Comparison of ENCODE assay signal across 23 cellular contexts in genomic region chr11:94402355-94402754, GRCh38. TPM values are rescaled to one million over a fixed set of nuclear protein-coding genes. Genes with fewer than 3 reads are reported as not detected.
"Had no signal": no experiment of that assay in that cellular context is flagged by ENCODE, and none has a peak within 500 bp of the region (broad histone marks: within the 10 kb centered on the region; RNA-seq: fewer than 3 reads in every experiment).

No MANE protein-coding gene starts in this region.

- H3K27ac ChIP-seq: breast epithelium, heart left ventricle, prostate gland, transverse colon had no signal

- H3K27ac Mint-ChIP-seq: activated naive CD8-positive, alpha-beta T cell treated with anti-CD3 and anti-CD28 coated beads, Interleukin-2, amount 10 ng/mL, durations not matched to agents 7 days and 5 days; dendritic cell treated with granulocyte-macrophage colony-stimulating factor and Interleukin-4, amounts not matched to agents 40 ng/mL and 50 ng/mL, for 4 days; effector memory CD8-positive, alpha-beta T cell; naive thymus-derived CD4-positive, alpha-beta T cell had no signal

- ATAC-seq: activated CD4-positive, CD25-positive, alpha-beta regulatory T cell treated with anti-CD3 and anti-CD28 coated beads, Interleukin-2, amount 50 U/mL, for 24 hours; effector memory CD8-positive, alpha-beta T cell; heart left ventricle; mucosa of descending colon; naive thymus-derived CD4-positive, alpha-beta T cell; right cardiac atrium had no signal

- H3K4me3 Mint-ChIP-seq: activated naive CD8-positive, alpha-beta T cell treated with anti-CD3 and anti-CD28 coated beads, Interleukin-2, amount 10 ng/mL, durations not matched to agents 7 days and 5 days; dendritic cell treated with granulocyte-macrophage colony-stimulating factor and Interleukin-4, amounts not matched to agents 40 ng/mL and 50 ng/mL, for 4 days; effector memory CD8-positive, alpha-beta T cell had no signal

- H3K36me3 ChIP-seq: breast epithelium, heart left ventricle, prostate gland, transverse colon had no signal

- DNase-seq: activated CD4-positive, alpha-beta T cell treated with anti-CD3 and anti-CD28 coated beads, Interleukin-2, amount 50 U/mL, for 1 hour; activated CD8-positive, alpha-beta memory T cell treated with anti-CD3 and anti-CD28 coated beads for 24 hours; activated naive CD4-positive, alpha-beta T cell; activated naive CD8-positive, alpha-beta T cell treated with anti-CD3 and anti-CD28 coated beads, Interleukin-2, amount 10 ng/mL, durations not matched to agents 7 days and 5 days; effector memory CD8-positive, alpha-beta T cell; heart left ventricle; mucosa of descending colon; naive thymus-derived CD4-positive, alpha-beta T cell; occipital lobe; right cardiac atrium; small intestine; stimulated activated CD4-positive, alpha-beta T cell treated with anti-CD3 and anti-CD28 coated beads, Interleukin-4, amount 100 ng/mL, for 24 hours; stimulated activated naive CD4-positive, alpha-beta T cell treated with Interleukin-2 at 50 U/mL for 16 hours; substantia nigra; T-helper 9 cell; transverse colon had no signal

- FAIRE-seq: frontal cortex, islet of Langerhans, small intestine had no signal

- H3K9me3 ChIP-seq: breast epithelium, mucosa of descending colon, prostate gland, transverse colon had no signal

- H3K4me3 ChIP-seq: lung, mucosa of descending colon, prostate gland had no signal

- H3K4me1 ChIP-seq: breast epithelium had no signal

RNA-seq across cellular contexts. Expression of gene GPR83, which starts 1.1 kb away (rescaled TPM):
- total RNA-seq: prostate gland had no signal
